6 cellular contexts compared by ENCODE assay signal in genomic region chr14:24399981-24400718, GRCh38. TPM values are rescaled to one million over a fixed set of nuclear protein-coding genes. Genes with fewer than 3 reads are reported as not detected.
A peak's percentile ranks its signal among the peaks of the same experiment; 100 is the strongest.
DNase-seq lines count a peak whose midpoint lies in the region; ATAC-seq and TF ChIP-seq lines count a peak whose summit lies in the region.

No MANE protein-coding gene starts in this region.

- no peaks in the 10 kb centered on the region for H3K36me3 Mint-ChIP-seq in neural progenitor cell

- H3K27me3 ChIP-seq in neural progenitor cell: no peaks in the 10 kb centered on the region

- H3K4me3 ChIP-seq in coronary artery (peak overlapping the region; percentile 82), neural progenitor cell (peak overlapping the region; percentile 58)

- in situ Hi-C loops in G401 (cut with HindIII; ENCODE audit: low sequenced_read_pairs): no loop called here

- peaks cover 30% of the 10 kb centered on the region for H3K79me2 ChIP-seq in neural progenitor cell (ENCODE audit: low read depth)

- no peak for TF ChIP-seq CTCF in coronary artery (IDR thresholded peaks at IDR 0.05)
- no peak for TF ChIP-seq CTCF in neural progenitor cell (IDR thresholded peaks at IDR 0.05)

- no peak overlapping the region for H2AFZ ChIP-seq in neural progenitor cell (replicated peaks)

- DNase-seq in G401 (ENCODE audit: low spot score) (peak; percentile 42), coronary artery (ENCODE audit: low spot score) (no peak), neural progenitor cell (ENCODE audit: low spot score) (no peak), NCI-H2171 treated with DMSO at 0.1 percent for 48 hours (lab: John Stamatoyannopoulos, UW) (no peak)

- peak overlapping the region; percentile 83 for H3K4me2 ChIP-seq in neural progenitor cell

- H3K4me3 Mint-ChIP-seq in neural progenitor cell: peak overlapping the region; percentile 88

- no peak overlapping the region for H3K9ac ChIP-seq in neural progenitor cell

- peak overlapping the region in 1 of 2 donors; percentile 78 for H3K27ac ChIP-seq in coronary artery
- no peak overlapping the region for H3K27ac ChIP-seq in neural progenitor cell

- H3F3A ChIP-seq in neural progenitor cell (ENCODE audit: low read depth): peaks cover 9% of the 10 kb centered on the region

- no peaks in the 10 kb centered on the region for H3K9me3 Mint-ChIP-seq in neural progenitor cell

- ATAC-seq in HG03342 (IDR thresholded peaks at IDR 0.05; ENCODE audit: unreplicated experiment) (no peak), GM21381 (IDR thresholded peaks at IDR 0.05; ENCODE audit: unreplicated experiment) (no peak)

- no peak overlapping the region for H3K27ac Mint-ChIP-seq in neural progenitor cell

- no peaks in the 10 kb centered on the region for H3K9me3 ChIP-seq in neural progenitor cell (ENCODE audit: low read depth)

- no peaks in the 10 kb centered on the region for H4K20me1 ChIP-seq in neural progenitor cell (ENCODE audit: low read depth)

- peaks cover 4% of the 10 kb centered on the region for H3K27me3 Mint-ChIP-seq in neural progenitor cell (ENCODE audit: insufficient read depth, low read depth)

- H3K4me1 Mint-ChIP-seq in neural progenitor cell: peaks cover 39% of the 10 kb centered on the region

- H3K4me1 ChIP-seq in neural progenitor cell: peaks cover 54% of the 10 kb centered on the region

- H3K36me3 ChIP-seq in neural progenitor cell: no peaks in the 10 kb centered on the region

RNA-seq across cellular contexts. Expression of gene NYNRIN, which starts 1.3 kb away (rescaled TPM):
- total RNA-seq in G401 (2014; rRNA removed; shearing (Covaris generic)): 19.7 and 24.1 TPM in 2 replicates
- total RNA-seq in neural progenitor cell (ENCODE audit: low replicate concordance): 15.5 and 34.3 TPM in 2 replicates

RNA-seq across cellular contexts. Expression of gene CBLN3, which starts 29.3 kb away (rescaled TPM):
- total RNA-seq in G401 (2014; rRNA removed; shearing (Covaris generic)): 0.25 and 0.88 TPM in 2 replicates
- 0.25 TPM in 1 of 2 replicates, not detected in the other for total RNA-seq in neural progenitor cell (ENCODE audit: low replicate concordance)

RNA-seq across cellular contexts. Expression of gene KHNYN, which starts 29.6 kb away (rescaled TPM):
- 41.9 and 54.9 TPM in 2 replicates for total RNA-seq in G401 (2014; rRNA removed; shearing (Covaris generic))
- total RNA-seq in neural progenitor cell (ENCODE audit: low replicate concordance): 20.4 and 34.7 TPM in 2 replicates

RNA-seq across cellular contexts. Expression of gene NFATC4, which starts 32.2 kb away (rescaled TPM):
- total RNA-seq in G401 (2014; rRNA removed; shearing (Covaris generic)): 41.4 and 45.5 TPM in 2 replicates
- total RNA-seq in neural progenitor cell (ENCODE audit: low replicate concordance): 38.2 and 95.3 TPM in 2 replicates

RNA-seq across cellular contexts. Expression of gene SDR39U1, which starts 42.4 kb away (rescaled TPM):
- total RNA-seq in G401 (2014; rRNA removed; shearing (Covaris generic)): 49.2 and 56.4 TPM in 2 replicates
- 19.0 and 37.8 TPM in 2 replicates for total RNA-seq in neural progenitor cell (ENCODE audit: low replicate concordance)
